ENCODE assay signal across 10 cellular contexts in the genomic region with DNA sequence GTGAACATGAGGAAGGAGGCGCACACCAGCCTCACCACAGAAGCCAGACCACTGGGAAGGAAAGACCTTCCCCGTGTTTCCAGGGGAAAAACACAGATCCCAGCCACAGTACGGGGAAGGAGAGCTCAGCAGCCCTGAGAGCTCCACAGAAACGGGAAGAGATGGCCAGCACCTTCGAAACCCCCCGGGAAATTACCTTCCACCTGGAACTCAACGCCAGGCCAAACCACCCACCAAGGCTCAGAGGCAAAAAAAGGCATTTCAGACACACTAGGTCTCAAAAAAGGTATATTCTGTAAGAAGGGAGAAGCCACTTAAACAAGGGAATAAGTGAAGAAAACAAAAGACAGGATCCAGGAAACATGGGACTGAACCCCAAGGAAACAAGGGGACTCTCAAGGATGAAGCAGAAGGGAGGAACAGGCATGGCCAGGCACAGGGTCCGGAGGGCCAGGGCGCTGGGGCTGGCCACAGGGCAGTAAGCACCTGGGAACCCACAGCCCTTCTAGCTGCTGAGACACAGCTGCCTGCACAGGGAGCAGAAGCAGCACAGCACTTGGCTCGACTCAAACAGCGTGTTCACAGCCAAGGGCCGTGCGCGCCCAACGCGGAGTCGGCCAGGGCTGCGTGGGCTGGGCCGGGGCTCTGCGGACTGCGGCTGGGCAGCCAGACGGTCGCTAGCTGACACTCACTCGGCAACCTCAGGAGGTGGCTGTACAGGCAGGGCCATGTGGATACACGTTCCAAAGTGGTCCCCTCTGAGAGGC. TPM values are rescaled to one million over a fixed set of nuclear protein-coding genes. Genes with fewer than 3 reads are reported as not detected.
DNase-seq lines count a peak whose midpoint lies in the region; ATAC-seq and TF ChIP-seq lines count a peak whose summit lies in the region.
"Had no signal": no experiment of that assay in that cellular context is flagged by ENCODE, and none has a peak within 500 bp of the region (broad histone marks: within the 10 kb centered on the region; RNA-seq: fewer than 3 reads in every experiment).

No MANE protein-coding gene starts in this region.

- no peak overlapping the region for H3K4me2 ChIP-seq in trophoblast cell (ENCODE audit: low read length)
- H3K4me2 ChIP-seq in MM.1S (ENCODE audit: low read depth, low read length), result no peak overlapping the region

- H3K9me3 Mint-ChIP-seq in activated B cell treated with CpG ODN at 0.5 μM for 24 hours, result no peaks in the 10 kb centered on the region
- no peaks in the 10 kb centered on the region for H3K9me3 Mint-ChIP-seq in activated T-helper 1 cell treated with anti-CD3 and anti-CD28 coated beads, Interleukin-12 subunit alpha, Interleukin-12 subunit beta, Interleukin-2, Interleukin-4 antibody, amounts not matched to agents 30 ng/mL and 10 ng/mL and 1 ng/mL, durations not matched to agents 14 hours and 24 hours and 36 hours

- H3K4me3 ChIP-seq in trophoblast cell (ENCODE audit: low read depth, low read length) (no peak overlapping the region), MM.1S (ENCODE audit: low read length) (no peak overlapping the region)

- TF ChIP-seq CTCF in activated B cell treated with CpG ODN at 0.5 μM for 24 hours (IDR thresholded peaks at IDR 0.05) (no peak), MM.1S (IDR thresholded peaks at IDR 0.05; ENCODE audit: low read length) (no peak)

- H3K18ac ChIP-seq in trophoblast cell (ENCODE audit: low read length), result peak overlapping the region; percentile 1

- H3K79me1 ChIP-seq in trophoblast cell (ENCODE audit: low read length), result no peaks in the 10 kb centered on the region

- H3K4me1 ChIP-seq in trophoblast cell (ENCODE audit: control insufficient read depth in 1 of 2, insufficient read depth in 2 of 2, low read length in 2 of 2) (peaks cover 0 to under 1% of the 10 kb centered on the region in 2 experiments), MM.1S (ENCODE audit: low read length) (no peaks in the 10 kb centered on the region)

- CTCF ChIA-PET in activated B cell treated with CpG ODN at 0.5 μM for 24 hours (lab: Charles Lee), result no interaction called here

- H3K27ac Mint-ChIP-seq in activated B cell treated with CpG ODN at 0.5 μM for 24 hours, result peak overlapping the region; percentile 30
- H3K27ac Mint-ChIP-seq in activated T-helper 1 cell treated with anti-CD3 and anti-CD28 coated beads, Interleukin-12 subunit alpha, Interleukin-12 subunit beta, Interleukin-2, Interleukin-4 antibody, amounts not matched to agents 30 ng/mL and 10 ng/mL and 1 ng/mL, durations not matched to agents 14 hours and 24 hours and 36 hours, result no peak overlapping the region

- H4K12ac ChIP-seq in trophoblast cell (ENCODE audit: low read depth, low read length), result no peak overlapping the region

- intact Hi-C loops in activated B cell treated with CpG ODN at 0.5 μM for 24 hours (cut with micrococcal nuclease), result no loop called here
- intact Hi-C loops in cardiac septum (cut with DNase I), result loop anchor here (5.0 to 10.0 kb wide), 2 partner anchors 41 to 364 kb away; partner anchors contain the start of gene RPS21
- intact Hi-C loops in activated T-helper 1 cell treated with anti-CD3 and anti-CD28 coated beads, Interleukin-12 subunit alpha, Interleukin-12 subunit beta, Interleukin-2, Interleukin-4 antibody, amounts not matched to agents 30 ng/mL and 10 ng/mL and 1 ng/mL, durations not matched to agents 14 hours and 24 hours and 36 hours (cut with micrococcal nuclease), result no loop called here

- H4K8ac ChIP-seq in trophoblast cell (ENCODE audit: low read depth, low read length), result no peak overlapping the region

- H3K36me3 Mint-ChIP-seq in activated B cell treated with CpG ODN at 0.5 μM for 24 hours (ENCODE audit: low read depth), result peaks cover 6% of the 10 kb centered on the region
- H3K36me3 Mint-ChIP-seq in activated T-helper 1 cell treated with anti-CD3 and anti-CD28 coated beads, Interleukin-12 subunit alpha, Interleukin-12 subunit beta, Interleukin-2, Interleukin-4 antibody, amounts not matched to agents 30 ng/mL and 10 ng/mL and 1 ng/mL, durations not matched to agents 14 hours and 24 hours and 36 hours (ENCODE audit: low read depth), result no peaks in the 10 kb centered on the region

- H3K4me3 Mint-ChIP-seq in activated B cell treated with CpG ODN at 0.5 μM for 24 hours, result no peak overlapping the region
- H3K4me3 Mint-ChIP-seq in activated T-helper 1 cell treated with anti-CD3 and anti-CD28 coated beads, Interleukin-12 subunit alpha, Interleukin-12 subunit beta, Interleukin-2, Interleukin-4 antibody, amounts not matched to agents 30 ng/mL and 10 ng/mL and 1 ng/mL, durations not matched to agents 14 hours and 24 hours and 36 hours, result no peak overlapping the region

- H4K20me1 ChIP-seq in MM.1S (ENCODE audit: insufficient read depth, low read length), result peaks cover 3% of the 10 kb centered on the region

- no peaks in the 10 kb centered on the region for H3K9me3 ChIP-seq in trophoblast cell (ENCODE audit: insufficient read depth, low read depth, low read length)
- no peaks in the 10 kb centered on the region for H3K9me3 ChIP-seq in MM.1S (replicated peaks; ENCODE audit: insufficient read depth, low read length)

- no peak overlapping the region for H2AK5ac ChIP-seq in trophoblast cell (ENCODE audit: low read length)

- no peak overlapping the region for H4K91ac ChIP-seq in trophoblast cell (ENCODE audit: low read depth, low read length)

- H3K27me3 Mint-ChIP-seq in activated B cell treated with CpG ODN at 0.5 μM for 24 hours, result no peaks in the 10 kb centered on the region
- H3K27me3 Mint-ChIP-seq in activated T-helper 1 cell treated with anti-CD3 and anti-CD28 coated beads, Interleukin-12 subunit alpha, Interleukin-12 subunit beta, Interleukin-2, Interleukin-4 antibody, amounts not matched to agents 30 ng/mL and 10 ng/mL and 1 ng/mL, durations not matched to agents 14 hours and 24 hours and 36 hours (ENCODE audit: insufficient read depth), result no peaks in the 10 kb centered on the region

- H3K27ac ChIP-seq in trophoblast cell (ENCODE audit: low read depth, low read length), result no peak overlapping the region
- no peak overlapping the region for H3K27ac ChIP-seq in MM.1S (ENCODE audit: low read length)

- no peak overlapping the region for H3K23ac ChIP-seq in trophoblast cell (ENCODE audit: low read length)

- no peaks in the 10 kb centered on the region for H3K27me3 ChIP-seq in trophoblast cell (ENCODE audit: insufficient read depth, low read length)
- no peaks in the 10 kb centered on the region for H3K27me3 ChIP-seq in MM.1S (replicated peaks; ENCODE audit: insufficient read depth, low read length)

- H3F3A ChIP-seq in MM.1S (ENCODE audit: insufficient read depth, low read length), result no peaks in the 10 kb centered on the region

- H3K4me1 Mint-ChIP-seq in activated B cell treated with CpG ODN at 0.5 μM for 24 hours, result peaks cover 24% of the 10 kb centered on the region
- H3K4me1 Mint-ChIP-seq in activated T-helper 1 cell treated with anti-CD3 and anti-CD28 coated beads, Interleukin-12 subunit alpha, Interleukin-12 subunit beta, Interleukin-2, Interleukin-4 antibody, amounts not matched to agents 30 ng/mL and 10 ng/mL and 1 ng/mL, durations not matched to agents 14 hours and 24 hours and 36 hours (ENCODE audit: low read depth), result peaks cover 16% of the 10 kb centered on the region

- no peak overlapping the region for H2AFZ ChIP-seq in trophoblast cell (ENCODE audit: insufficient read depth, low read length, poor library complexity)
- H2AFZ ChIP-seq in MM.1S (ENCODE audit: low read length), result no peak overlapping the region

- WGBS in trophoblast cell (ENCODE audit: extremely low coverage, insufficient coverage, insufficient read length), result no CpG with 5 or more reads among the region's 25 CpGs

- no peaks in the 10 kb centered on the region for H3K9me2 ChIP-seq in MM.1S (replicated peaks; ENCODE audit: insufficient read depth, low read length)

- no peak overlapping the region for H2BK120ac ChIP-seq in trophoblast cell (ENCODE audit: insufficient read depth, low read length, poor library complexity)

- H3K79me2 ChIP-seq in trophoblast cell (ENCODE audit: control insufficient read depth, insufficient read depth, low read length, poor library complexity) (peaks cover 17% of the 10 kb centered on the region), MM.1S (ENCODE audit: low read length) (peaks cover 89% of the 10 kb centered on the region)

- H2BK12ac ChIP-seq in trophoblast cell (ENCODE audit: low read length), result no peak overlapping the region

- POLR2A ChIA-PET in activated B cell treated with CpG ODN at 0.5 μM for 24 hours (lab: Charles Lee), result no interaction called here

- no peak for ATAC-seq in activated B cell treated with CpG ODN at 0.5 μM for 24 hours (ENCODE audit: low read depth)

- H3K14ac ChIP-seq in trophoblast cell (ENCODE audit: low read length), result no peak overlapping the region

- DNase-seq in ELF-1 (ENCODE audit: low read depth, low spot score) (peak; percentile 34), activated B cell treated with CpG ODN at 0.5 μM for 24 hours (no peak), cardiac septum (ENCODE audit: low spot score) (peak; percentile 81), trophoblast cell (no peak), NCI-H1694 (lab: John Stamatoyannopoulos, UW) (no peak), MM.1S (no peak)
- DNase-seq in activated CD4-positive, CD25-positive, alpha-beta regulatory T cell (lab: John Stamatoyannopoulos, UW), result no peak
- DNase-seq in activated T-helper 1 cell treated with anti-CD3 and anti-CD28 coated beads, Interleukin-12 subunit alpha, Interleukin-12 subunit beta, Interleukin-2, Interleukin-4 antibody, amounts not matched to agents 30 ng/mL and 10 ng/mL and 1 ng/mL, durations not matched to agents 14 hours and 24 hours and 36 hours (ENCODE audit: low spot score), result no peak
- DNase-seq: stimulated activated CD4-positive, alpha-beta T cell treated with anti-CD3 and anti-CD28 coated beads, Interleukin-2, amount 100 ng/mL, for 48 hours; T-helper 9 cell had no signal

- peak overlapping the region; percentile 55 for H3K4ac ChIP-seq in trophoblast cell (ENCODE audit: low read depth, low read length)

- H3K9ac ChIP-seq in trophoblast cell (ENCODE audit: low read length) (no peak overlapping the region), MM.1S (ENCODE audit: low read length) (no peak overlapping the region)

- H2BK5ac ChIP-seq in trophoblast cell (ENCODE audit: low read depth, low read length, poor library complexity), result no peak overlapping the region

- H3K36me3 ChIP-seq in trophoblast cell (ENCODE audit: control insufficient read depth in 1 of 2, insufficient read depth in 2 of 2, low read length in 2 of 2) (peaks cover 0 to 3% of the 10 kb centered on the region in 2 experiments), MM.1S (replicated peaks; ENCODE audit: insufficient read depth, low read length) (no peaks in the 10 kb centered on the region)

RNA-seq across cellular contexts. Expression of gene TAF4, which starts 44.6 kb away (rescaled TPM):
- total RNA-seq in activated B cell treated with CpG ODN at 0.5 μM for 24 hours (24.9 and 26.9 TPM in 2 replicates), cardiac septum (13.6 TPM)
- polyA plus RNA-seq in trophoblast cell (2013), result 49.8 TPM in 2 replicates
- 26.3 and 28.3 TPM in 2 replicates for total RNA-seq in activated T-helper 1 cell treated with anti-CD3 and anti-CD28 coated beads, Interleukin-12 subunit alpha, Interleukin-12 subunit beta, Interleukin-2, Interleukin-4 antibody, amounts not matched to agents 30 ng/mL and 10 ng/mL and 1 ng/mL, durations not matched to agents 14 hours and 24 hours and 36 hours

Comparison
In these comparisons a context has a peak if more than half of its experiments do, and no peak if none do; other contexts are left out.
1. DNase-seq: peak in ELF-1 (single experiment) and cardiac septum (single experiment); none in activated B cell treated with CpG ODN at 0.5 μM for 24 hours (single experiment), trophoblast cell (0 of 2), activated CD4-positive, CD25-positive, alpha-beta regulatory T cell (0 of 4), NCI-H1694 (single experiment), activated T-helper 1 cell treated with anti-CD3 and anti-CD28 coated beads, Interleukin-12 subunit alpha, Interleukin-12 subunit beta, Interleukin-2, Interleukin-4 antibody, amounts not matched to agents 30 ng/mL and 10 ng/mL and 1 ng/mL, durations not matched to agents 14 hours and 24 hours and 36 hours (single experiment) and MM.1S (single experiment).